In genomic region chr2:73426161-73426560, GRCh38 we compare ENCODE assay signal across 15 cellular contexts. TPM values are rescaled to one million over a fixed set of nuclear protein-coding genes. Genes with fewer than 3 reads are reported as not detected.
DNase-seq lines count a peak whose midpoint lies in the region; TF ChIP-seq lines count a peak whose summit lies in the region.
"Had no signal": no experiment of that assay in that cellular context is flagged by ENCODE, and none has a peak within 500 bp of the region (broad histone marks: within the 10 kb centered on the region; RNA-seq: fewer than 3 reads in every experiment).

No MANE protein-coding gene starts in this region.

- H4K20me1 ChIP-seq in hepatocyte (ENCODE audit: insufficient read depth, poor library complexity, severe bottlenecking) (no peaks in the 10 kb centered on the region), PC-9 (ENCODE audit: insufficient read depth) (no peaks in the 10 kb centered on the region)

- H3K36me3 ChIP-seq in HEK293 (ENCODE audit: control insufficient read depth in 2 of 2, insufficient read depth in 1 of 2, low read length in 2 of 2) (peaks cover 0 to 27% of the 10 kb centered on the region in 2 experiments; a peak in 1 of 3 replicates), hepatocyte (replicated peaks; ENCODE audit: insufficient read depth, low read depth) (no peaks in the 10 kb centered on the region), vagina (peaks cover 0 to 10% of the 10 kb centered on the region in 2 donors), PC-9 (ENCODE audit: low read depth) (0 out of 2 replicates have a peak, but pooled peaks cover 5% of the 10 kb centered on the region)

- WGBS in hepatocyte (ENCODE audit: low lambda C conversion rate, missing lambda C conversion rate): 80% methylated on average over 3 of the region's 3 CpGs

- H3F3A ChIP-seq in PC-9 (ENCODE audit: insufficient read depth, low read depth): no peaks in the 10 kb centered on the region

- TF ChIP-seq CTCF in HEK293 (tag by site-specific recombination; IDR thresholded peaks at IDR 0.05) (no peak), hepatocyte (IDR thresholded peaks at IDR 0.05; ENCODE audit: poor library complexity) (no peak), vagina (IDR thresholded peaks at IDR 0.05) (no peak), PC-9 (conservative IDR thresholded peaks at IDR 0.05) (no peak)

- BruUV-seq in PC-9 (replicated peaks; lab: Mats Ljungman, UMichigan): no TSS peak

- DNase-seq in NCI-H526 (lab: John Stamatoyannopoulos, UW) (peak; percentile 89 to 91), hepatocyte (ENCODE audit: low spot score) (peak; percentile 40), NCI-H2171 treated with DMSO at 0.1 percent for 48 hours (lab: John Stamatoyannopoulos, UW) (no peak), vagina (ENCODE audit: extremely low spot score in 2 of 2) (no peak), PC-9 (no peak), SHP77 (lab: John Stamatoyannopoulos, UW) (no peak)
- DNase-seq: C1 segment of cervical spinal cord; Calu3; CD4-positive, alpha-beta memory T cell; COR-L47; DMS53; DMS79 treated with DMSO at 0.1 percent for 48 hours; GOT3 had no signal

- H3K79me2 ChIP-seq in hepatocyte (no peaks in the 10 kb centered on the region), PC-9 (ENCODE audit: low read depth) (no peaks in the 10 kb centered on the region)

- no peaks in the 10 kb centered on the region for H3K27me3 ChIP-seq in hepatocyte
- no peaks in the 10 kb centered on the region for H3K27me3 ChIP-seq in vagina
- H3K27me3 ChIP-seq in PC-9 (ENCODE audit: insufficient read depth, low read depth): no peaks in the 10 kb centered on the region

- no peak for TF ChIP-seq POLR2A in vagina (IDR thresholded peaks at IDR 0.05)

- H2AFZ ChIP-seq in hepatocyte (no peak overlapping the region), PC-9 (no peak overlapping the region)

- H3K4me1 ChIP-seq in HEK293 (ENCODE audit: control insufficient read depth, insufficient read depth, low read length) (no peaks in the 10 kb centered on the region), hepatocyte (ENCODE audit: insufficient read depth) (no peaks in the 10 kb centered on the region), vagina (no peaks in the 10 kb centered on the region), PC-9 (replicated peaks; ENCODE audit: insufficient read depth) (no peaks in the 10 kb centered on the region)
- H3K4me1 ChIP-seq: HAP-1 had no signal

- no peak overlapping the region for H3K27ac ChIP-seq in HEK293 (ENCODE audit: extremely low read depth, low read depth, low read length)
- peak overlapping the region; percentile 77 for H3K27ac ChIP-seq in hepatocyte
- H3K27ac ChIP-seq in vagina: no peak overlapping the region
- H3K27ac ChIP-seq in PC-9: no peak overlapping the region

- POLR2A ChIA-PET in HEK293 (lab: Yijun Ruan, JAX) (no interaction called here), PC-9 (lab: Charles Lee; ENCODE audit: unreplicated experiment) (no interaction called here)

- no peaks in the 10 kb centered on the region for H3K9me2 ChIP-seq in hepatocyte (replicated peaks; ENCODE audit: insufficient read depth)
- no peaks in the 10 kb centered on the region; the same call in 1 of the 2 replicates for H3K9me2 ChIP-seq in PC-9 (ENCODE audit: insufficient read depth)

- no peaks in the 10 kb centered on the region for H3K9me3 ChIP-seq in HEK293 (ENCODE audit: control insufficient read depth, insufficient read depth, low read depth, low read length)
- no peaks in the 10 kb centered on the region for H3K9me3 ChIP-seq in hepatocyte (ENCODE audit: low read depth)
- H3K9me3 ChIP-seq in vagina: no peaks in the 10 kb centered on the region
- H3K9me3 ChIP-seq in PC-9 (ENCODE audit: insufficient read depth, low read depth): no peaks in the 10 kb centered on the region
- H3K9me3 ChIP-seq: HAP-1 had no signal

- intact Hi-C loops in vagina (cut with DNase I): no loop called here
- intact Hi-C loops in PC-9 (cut with micrococcal nuclease; ENCODE audit: unreplicated experiment): no loop called here

- H3K4me2 ChIP-seq in hepatocyte (no peak overlapping the region), PC-9 (no peak overlapping the region)

- CTCF ChIA-PET in HEK293 (lab: Yijun Ruan, JAX) (no interaction called here), PC-9 (lab: Charles Lee) (no interaction called here)

- H3K4me3 ChIP-seq in HEK293 (ENCODE audit: low read depth, low read length) (no peak overlapping the region), hepatocyte (no peak overlapping the region), vagina (no peak overlapping the region), PC-9 (no peak overlapping the region)
- H3K4me3 ChIP-seq: HAP-1 had no signal

TF ChIP-seq in HEK293, 187 proteins besides CTCF, POLR2A, EP300 and RAD21:
- TF ChIP-seq MYNN (tag by site-specific recombination; IDR thresholded peaks at IDR 0.05; ENCODE audit: borderline replicate concordance) (peak; percentile 32; the same call in 1 of the 2 replicates), ZNF513 (tag by site-specific recombination; IDR thresholded peaks at IDR 0.05) (no peak), ZBTB49 (tag by site-specific recombination; IDR thresholded peaks at IDR 0.05; ENCODE audit: low read depth) (no peak), OSR2 (tag by site-specific recombination; IDR thresholded peaks at IDR 0.05) (no peak), ZNF677 (tag by site-specific recombination; IDR thresholded peaks at IDR 0.05) (no peak), ZFP41 (tag by site-specific recombination; IDR thresholded peaks at IDR 0.05; ENCODE audit: borderline replicate concordance) (no peak), SALL2 (tag by site-specific recombination; IDR thresholded peaks at IDR 0.05; ENCODE audit: borderline replicate concordance) (no peak)

RNA-seq across cellular contexts. Expression of gene ALMS1, which starts 40.5 kb away (rescaled TPM):
- total RNA-seq in hepatocyte: 14.5 and 17.5 TPM in 2 replicates
- polyA plus RNA-seq in hepatocyte: 4.6 and 5.4 TPM in 2 replicates
- total RNA-seq in vagina: 25.0 TPM
- 14.7 and 16.7 TPM in 2 replicates for total RNA-seq in PC-9 (2021)

Comparison
In these comparisons a context has a peak if more than half of its experiments do, and no peak if none do; other contexts are left out.
1. DNase-seq: peak in NCI-H526 (2 of 2) and hepatocyte (single experiment); none in NCI-H2171 treated with DMSO at 0.1 percent for 48 hours (single experiment), vagina (0 of 2), PC-9 (0 of 2) and SHP77 (0 of 2).